In genomic region chr17:75910699-75911098, GRCh38 we compare ENCODE assay signal across 1 cellular context.
TF ChIP-seq lines count a peak whose summit lies in the region.

No MANE protein-coding gene starts in this region.

TF ChIP-seq in H1, 55 proteins besides CTCF, POLR2A, EP300 and RAD21:
- TF ChIP-seq ZNF274 (IDR thresholded peaks at IDR 0.05; ENCODE audit: borderline replicate concordance, extremely low read depth, low read length) (no peak), SP2 (IDR thresholded peaks at IDR 0.05; ENCODE audit: low read length) (no peak), SIRT6 (IDR thresholded peaks at IDR 0.05; ENCODE audit: low read length) (no peak), ATF3 (IDR thresholded peaks at IDR 0.05; ENCODE audit: insufficient read depth, low read depth, low read length) (no peak), HDAC6 (IDR thresholded peaks at IDR 0.05; ENCODE audit: low read depth, low read length) (no peak), SP4 (IDR thresholded peaks at IDR 0.05; ENCODE audit: low read length) (no peak), SRF (IDR thresholded peaks at IDR 0.05; ENCODE audit: low read depth, low read length) (no peak), SAP30 (IDR thresholded peaks at IDR 0.05; ENCODE audit: insufficient read depth, insufficient replicate concordance, low read length) (no peak), CHD1 (IDR thresholded peaks at IDR 0.05; ENCODE audit: low read depth, low read length) (no peak), JUND (IDR thresholded peaks at IDR 0.05; ENCODE audit: low read length) (no peak)
